19 cellular contexts compared by ENCODE assay signal in the genomic region with DNA sequence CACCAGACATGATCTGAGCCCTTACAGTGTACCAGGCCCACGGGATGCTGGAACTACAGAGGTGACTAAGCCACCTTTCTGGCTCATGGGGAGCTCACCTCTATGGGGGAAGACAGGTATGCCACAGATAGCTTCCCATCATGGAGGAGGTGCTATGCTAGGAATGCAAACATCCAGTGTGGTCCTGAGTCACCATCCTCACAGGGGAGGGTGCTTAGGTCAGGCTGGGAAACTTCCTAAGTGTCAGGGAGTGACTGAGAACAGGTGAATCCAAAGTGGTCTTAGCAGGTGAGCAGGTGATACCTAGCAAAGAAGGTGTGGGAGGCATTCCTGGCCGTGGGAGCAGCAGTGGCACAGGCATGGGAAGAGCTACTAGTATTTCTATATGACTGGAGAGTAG. TPM values are rescaled to one million over a fixed set of nuclear protein-coding genes. Genes with fewer than 3 reads are reported as not detected.
DNase-seq lines count a peak whose midpoint lies in the region; ATAC-seq, FAIRE-seq and TF ChIP-seq lines count a peak whose summit lies in the region.
"Had no signal": no experiment of that assay in that cellular context is flagged by ENCODE, and none has a peak within 500 bp of the region (broad histone marks: within the 10 kb centered on the region; RNA-seq: fewer than 3 reads in every experiment).

No MANE protein-coding gene starts in this region.

- no peak overlapping the region for H4K5ac ChIP-seq in IMR-90 (ENCODE audit: low read depth, low read length)
- H4K5ac ChIP-seq in H1 (ENCODE audit: insufficient read length, low read depth, low read length) = no peak overlapping the region

- no TSS peak for BruUV-seq in IMR-90 (replicated peaks; lab: Mats Ljungman, UMichigan)

- H3K4me2 ChIP-seq in IMR-90 (ENCODE audit: low read depth, low read length) = no peak overlapping the region
- no peak overlapping the region for H3K4me2 ChIP-seq in H1 (ENCODE audit: insufficient read depth in 1 of 2, low read depth in 2 of 2, low read length in 2 of 2)

- no peak overlapping the region for H2AK5ac ChIP-seq in IMR-90 (ENCODE audit: low read depth, low read length)
- H2AK5ac ChIP-seq in H1 (ENCODE audit: low read depth, low read length) = no peak overlapping the region

- H2BK20ac ChIP-seq in IMR-90 (ENCODE audit: low read depth, low read length) (no peak overlapping the region), H1 (ENCODE audit: low read length) (no peak overlapping the region)

- H2BK15ac ChIP-seq in IMR-90 (ENCODE audit: low read depth, low read length) (no peak overlapping the region), H1 (ENCODE audit: low read length) (no peak overlapping the region)

- peaks cover 18% of the 10 kb centered on the region for H3K36me3 ChIP-seq in IMR-90 (ENCODE audit: control insufficient read depth, insufficient read depth, low read length)
- H3K36me3 ChIP-seq in H1 (ENCODE audit: control insufficient read depth in 2 of 4, insufficient read depth in 4 of 4, low read length in 3 of 4) = no peaks in the 10 kb centered on the region
- H3K36me3 ChIP-seq: gastrocnemius medialis, ovary, tibial nerve had no signal

- H3K79me2 ChIP-seq in H1 (ENCODE audit: control insufficient read depth in 1 of 2, insufficient read depth in 2 of 2, low read length in 2 of 2) = no peaks in the 10 kb centered on the region

- H3K4me1 ChIP-seq in IMR-90 (ENCODE audit: control insufficient read depth, insufficient read depth, low read length) = peaks cover 15% of the 10 kb centered on the region
- peaks cover 0 to 3% (median under 1%) of the 10 kb centered on the region in 4 experiments; a peak in 1 of 7 replicates for H3K4me1 ChIP-seq in H1 (replicated peaks in 1 of 4; ENCODE audit: control insufficient read depth in 3 of 4, insufficient read depth in 4 of 4, low read length in 3 of 4)

- H3K27me3 ChIP-seq in IMR-90 (ENCODE audit: control insufficient read depth, insufficient read depth, low read length) (no peaks in the 10 kb centered on the region), H1 (replicated peaks in 1 of 4; ENCODE audit: control insufficient read depth in 3 of 4, extremely low read depth in 1 of 4, insufficient read depth in 3 of 4, low read length in 3 of 4) (no peaks in the 10 kb centered on the region)
- H3K27me3 ChIP-seq: BLaER1 treated with 17β-estradiol and CSF1 and Interleukin-3, amounts not matched to agents 10 nM and 100 nM; gastrocnemius medialis; ovary; tibial nerve had no signal

- no peak overlapping the region for H2BK5ac ChIP-seq in IMR-90 (ENCODE audit: low read depth, low read length, poor library complexity, severe bottlenecking)
- no peak overlapping the region for H2BK5ac ChIP-seq in H1 (ENCODE audit: low read depth, low read length)

- ATAC-seq in IMR-90 (ENCODE audit: low read depth) (no peak), HG03175 (IDR thresholded peaks at IDR 0.05; ENCODE audit: unreplicated experiment) (no peak), HG02642 (IDR thresholded peaks at IDR 0.05; ENCODE audit: poor library complexity, unreplicated experiment) (no peak)
- ATAC-seq: activated CD8-positive, alpha-beta T cell treated with anti-CD3 and anti-CD28 coated beads, Interleukin-2, amount 10 ng/mL, durations not matched to agents 7 days and 5 days; gastrocnemius medialis had no signal

- CTCF ChIA-PET in IMR-90 (lab: Yijun Ruan, JAX) = interaction anchor here (1.5 kb wide), 1 partner anchor 19 kb away, joined by 4 read pairs; no protein-coding TSS in a partner anchor
- CTCF ChIA-PET in H1 (lab: Charles Lee; ENCODE audit: partially characterized antibody) = interaction anchor here (0.7 to 13.3 kb wide), 19 partner anchors 8 to 483 kb away, joined by 3 to 167 read pairs (median 5); a partner anchor contains a TSS

- 80% methylated on average over 1 of the region's 2 CpGs; no CpG with 5 or more reads in 1 of the 2 experiments for WGBS in IMR-90 (ENCODE audit: extremely low coverage in 2 of 2, insufficient read length in 1 of 2), 2 experiments
- WGBS in H1 (ENCODE audit: extremely low coverage in 1 of 2, insufficient coverage in 1 of 2, insufficient read length in 1 of 2, insufficient replicate concordance in 2 of 2, low coverage in 1 of 2, low lambda C conversion rate in 2 of 2, missing lambda C conversion rate in 1 of 2), 2 experiments = 79% methylated on average over 2 of the region's 2 CpGs; no CpG with 5 or more reads in 1 of the 2 experiments

- H3K9ac ChIP-seq in IMR-90 (ENCODE audit: low read depth, low read length) (no peak overlapping the region), H1 (replicated peaks in 1 of 4; ENCODE audit: extremely low read depth in 1 of 4, low read depth in 3 of 4, low read length in 3 of 4) (no peak overlapping the region)
- H3K9ac ChIP-seq: BLaER1 treated with 17β-estradiol and CSF1 and Interleukin-3, amounts not matched to agents 10 nM and 100 nM had no signal

- POLR2A ChIA-PET in IMR-90 (lab: Charles Lee; ENCODE audit: unreplicated experiment) = no interaction called here
- POLR2A ChIA-PET in H1 (lab: Charles Lee; ENCODE audit: partially characterized antibody) = interaction anchor here (1.0 to 2.1 kb wide), 4 partner anchors 8 to 104 kb away, joined by 3 to 17 read pairs (median 4); a partner anchor contains a TSS

- no peak for FAIRE-seq in H1 (lab: Jason Lieb, UNC)
- FAIRE-seq: colon, endothelial cell of umbilical vein, GM18507 had no signal

- no peaks in the 10 kb centered on the region for H3K9me3 ChIP-seq in IMR-90 (ENCODE audit: control insufficient read depth, insufficient read depth, low read length)
- H3K9me3 ChIP-seq in H1 (ENCODE audit: insufficient read depth in 2 of 2, low read depth in 1 of 2, low read length in 1 of 2) = no peaks in the 10 kb centered on the region
- H3K9me3 ChIP-seq: BLaER1 treated with 17β-estradiol and CSF1 and Interleukin-3, amounts not matched to agents 10 nM and 100 nM; gastrocnemius medialis; ovary; tibial nerve had no signal

- no peak for TF ChIP-seq EP300 in H1 (IDR thresholded peaks at IDR 0.05; ENCODE audit: borderline replicate concordance in 1 of 2, low read depth in 2 of 2, low read length in 2 of 2)

- H3K23me2 ChIP-seq in H1 (ENCODE audit: low read depth, low read length) = no peaks in the 10 kb centered on the region

- H3K79me1 ChIP-seq in IMR-90 (ENCODE audit: low read depth in 1 of 2, low read length in 2 of 2) = peaks cover 0 to 5% of the 10 kb centered on the region in 2 experiments; a peak in 1 of 4 replicates
- H3K79me1 ChIP-seq in H1 (ENCODE audit: low read depth, low read length) = no peaks in the 10 kb centered on the region

- no peak overlapping the region for H3K56ac ChIP-seq in IMR-90 (ENCODE audit: extremely low read depth, insufficient read depth, low read length)
- H3K56ac ChIP-seq in H1 (replicated peaks; ENCODE audit: insufficient read length, low read depth, low read length) = no peak overlapping the region

- H3K27ac ChIP-seq in IMR-90 (ENCODE audit: insufficient read depth, low read length) (no peak overlapping the region), H1 (ENCODE audit: low read depth, low read length) (no peak overlapping the region), substantia nigra (ENCODE audit: low read depth, low read length, poor library complexity, severe bottlenecking) (no peak overlapping the region)
- H3K27ac ChIP-seq: BLaER1 treated with 17β-estradiol and CSF1 and Interleukin-3, amounts not matched to agents 10 nM and 100 nM; gastrocnemius medialis; ovary; tibial nerve had no signal

- no peak overlapping the region for H3K4ac ChIP-seq in IMR-90 (ENCODE audit: low read depth, low read length)
- no peak overlapping the region for H3K4ac ChIP-seq in H1 (replicated peaks; ENCODE audit: insufficient read length, low read depth, low read length)

- H4K8ac ChIP-seq in IMR-90 (ENCODE audit: low read depth in 2 of 2, low read length in 2 of 2) (no peak overlapping the region), H1 (ENCODE audit: extremely low read depth, insufficient read depth, low read length) (no peak overlapping the region)

- no peak for TF ChIP-seq POLR2A in IMR-90 (IDR thresholded peaks at IDR 0.05; ENCODE audit: low read depth, low read length)
- TF ChIP-seq POLR2A in H1 (IDR thresholded peaks at IDR 0.05; ENCODE audit: control extremely low read depth in 1 of 2, low read depth in 2 of 2, low read length in 2 of 2) = no peak

- peaks cover 26% of the 10 kb centered on the region for H3K9me1 ChIP-seq in IMR-90 (ENCODE audit: insufficient read depth, low read length)

- H2AFZ ChIP-seq in IMR-90 (replicated peaks; ENCODE audit: low read length, poor library complexity) (no peak overlapping the region), H1 (ENCODE audit: low read length) (no peak overlapping the region)

- H3K14ac ChIP-seq in IMR-90 (replicated peaks; ENCODE audit: low read depth, low read length) (no peak overlapping the region), H1 (ENCODE audit: insufficient read length) (no peak overlapping the region)

- peak overlapping the region; percentile 53 for H2AK9ac ChIP-seq in IMR-90 (replicated peaks; ENCODE audit: low read depth, low read length, poor library complexity)

- H2BK120ac ChIP-seq in IMR-90 (ENCODE audit: low read depth, low read length) (no peak overlapping the region), H1 (replicated peaks; ENCODE audit: low read depth, low read length) (no peak overlapping the region)

- H4K91ac ChIP-seq in IMR-90 (ENCODE audit: insufficient read depth, low read depth, low read length) = no peak overlapping the region
- H4K91ac ChIP-seq in H1 (replicated peaks; ENCODE audit: insufficient read length, low read length) = no peak overlapping the region

- TF ChIP-seq CTCF in IMR-90 (conservative IDR thresholded peaks at IDR 0.05; ENCODE audit: low read depth, low read length) (no peak), H1 (IDR thresholded peaks at IDR 0.05; ENCODE audit: control extremely low read depth in 1 of 3, insufficient read depth in 1 of 3, low read depth in 1 of 3, low read length in 3 of 3) (no peak)

- H3K18ac ChIP-seq in IMR-90 (ENCODE audit: low read depth, low read length) = no peak overlapping the region
- no peak overlapping the region for H3K18ac ChIP-seq in H1 (ENCODE audit: extremely low read depth, low read length)

- H3K4me3 ChIP-seq in IMR-90 (ENCODE audit: insufficient read depth, low read depth, low read length) = no peak overlapping the region
- H3K4me3 ChIP-seq in H1 (ENCODE audit: extremely low read depth in 1 of 4, insufficient read depth in 2 of 4, low read depth in 3 of 4, low read length in 4 of 4) = no peak overlapping the region
- H3K4me3 ChIP-seq: BLaER1 treated with 17β-estradiol and CSF1 and Interleukin-3, amounts not matched to agents 10 nM and 100 nM; gastrocnemius medialis; ovary; tibial nerve had no signal

- H2BK12ac ChIP-seq in H1 (ENCODE audit: low read depth, low read length) = no peak overlapping the region

- in situ Hi-C loops in IMR-90 (cut with MboI; ENCODE audit: low sequenced_read_pairs) = no loop called here

- no peaks in the 10 kb centered on the region for H4K20me1 ChIP-seq in IMR-90 (ENCODE audit: insufficient read depth, low read length)
- H4K20me1 ChIP-seq in H1 (replicated peaks in 1 of 2; ENCODE audit: control insufficient read depth in 1 of 2, insufficient read depth in 2 of 2, low read length in 2 of 2) = peaks cover 2% of the 10 kb centered on the region in 2 experiments

- intact Hi-C loops in IMR-90 (cut with micrococcal nuclease) = no loop called here
- intact Hi-C loops in posterior vena cava (cut with DNase I) = loop anchor here in 1 of 2 donors (10.0 kb wide), 1 partner anchor 46 kb away; no protein-coding TSS in a partner anchor

- TF ChIP-seq RAD21 in IMR-90 (IDR thresholded peaks at IDR 0.05; ENCODE audit: low read length) (no peak), H1 (IDR thresholded peaks at IDR 0.05 in 1 of 2, conservative IDR thresholded peaks at IDR 0.05 in 1 of 2; ENCODE audit: low read depth in 2 of 2, low read length in 2 of 2) (no peak)

- DNase-seq in ELF-1 (ENCODE audit: low read depth, low spot score) (peak; percentile 23), IMR-90 (no peak), H1 (ENCODE audit: low read depth in 1 of 2, low spot score in 2 of 2) (peak in 1 of 2 experiments; percentile 51), posterior vena cava (ENCODE audit: low spot score) (peak; percentile 9), substantia nigra (lab: John Stamatoyannopoulos, UW) (no peak)
- DNase-seq: activated CD8-positive, alpha-beta T cell treated with anti-CD3 and anti-CD28 coated beads, Interleukin-2, amount 10 ng/mL, durations not matched to agents 7 days and 5 days; anterior cingulate cortex; gastrocnemius medialis; NCI-H187; ovary; stimulated activated CD4-positive, alpha-beta T cell treated with anti-CD3 and anti-CD28 coated beads, Interleukin-4, amount 100 ng/mL, for 4 hours; stimulated activated CD8-positive, alpha-beta memory T cell treated with anti-CD3 and anti-CD28 coated beads, Interleukin-4, amount 100 ng/mL, for 48 hours had no signal

- dilution Hi-C loops in IMR-90 (cut with HindIII; ENCODE audit: low sequenced_read_pairs, unreplicated experiment) = no loop called here

- H3K23ac ChIP-seq in IMR-90 (ENCODE audit: low read depth, low read length) = no peak overlapping the region
- no peak overlapping the region for H3K23ac ChIP-seq in H1 (ENCODE audit: insufficient read length)

RNA-seq across cellular contexts. Expression of a gene that starts 8.6 kb away (rescaled TPM):
- total RNA-seq in IMR-90 (2012; rRNA removed) (0.18 and 0.56 TPM in 2 replicates), posterior vena cava (10 to 100 TPM; 11.0 to 13.3 TPM)
- polyA plus RNA-seq in IMR-90 (2012; rRNA removed) (1.1 TPM in 2 replicates), H1 (2011; rRNA removed) (0.82 and 1.2 TPM in 2 replicates)
- polyA plus RNA-seq in IMR-90 (2012; cell fraction: cytosol; rRNA removed) = 0.39 and 1.2 TPM in 2 replicates
- polyA plus RNA-seq in IMR-90 (2012; cell fraction: nucleus; rRNA removed; ENCODE audit: low replicate concordance) = 2.3 and 3.2 TPM in 2 replicates
- 1.8 and 2.3 TPM in 2 replicates for total RNA-seq in H1 (2021; fragmentation: NEBNext Ultra II Directional; extraction: Animal tissue kit (Norgen Biotek cat#: 25700))
- polyA plus RNA-seq in H1 (2011; cell fraction: cytosol; rRNA removed) = 1.00 TPM
- polyA plus RNA-seq in H1 (2011; cell fraction: nucleus; rRNA removed) = 3.0 TPM
- polyA plus RNA-seq in H1 (2012, experiment 1 of 2) = 0.83 to 1.0 TPM (median 1.0 TPM) in 4 replicates
- 0.83 TPM for polyA plus RNA-seq in H1 (2012, experiment 2 of 2)
- polyA plus RNA-seq in H1 (2013, experiment 1 of 2) = 1.3 TPM
- 1.7 TPM for polyA plus RNA-seq in H1 (2013, experiment 2 of 2)
- polyA minus RNA-seq in H1 (2011; rRNA and poly(A)+ RNA removed) = 0.95 and 2.3 TPM in 2 replicates
- 2.6 TPM for polyA minus RNA-seq in H1 (2011; cell fraction: cytosol; rRNA and poly(A)+ RNA removed)
- polyA minus RNA-seq in H1 (2011; cell fraction: nucleus; rRNA and poly(A)+ RNA removed) = 2.4 TPM

RNA-seq across cellular contexts. Expression of a gene that starts 28.4 kb away (rescaled TPM):
- total RNA-seq in IMR-90 (2012; rRNA removed) (21.4 and 24.0 TPM in 2 replicates), posterior vena cava (1 to 10 TPM; 4.8 to 6.5 TPM)
- polyA plus RNA-seq in IMR-90 (2012; rRNA removed) (20.3 and 21.0 TPM in 2 replicates), H1 (2011; rRNA removed) (9.1 and 12.0 TPM in 2 replicates)
- polyA plus RNA-seq in IMR-90 (2012; cell fraction: cytosol; rRNA removed) = 14.8 and 17.1 TPM in 2 replicates
- 47.3 and 62.4 TPM in 2 replicates for polyA plus RNA-seq in IMR-90 (2012; cell fraction: nucleus; rRNA removed; ENCODE audit: low replicate concordance)
- total RNA-seq in H1 (2021; fragmentation: NEBNext Ultra II Directional; extraction: Animal tissue kit (Norgen Biotek cat#: 25700)) = 8.6 and 9.8 TPM in 2 replicates
- 9.0 TPM for polyA plus RNA-seq in H1 (2011; cell fraction: cytosol; rRNA removed)
- polyA plus RNA-seq in H1 (2011; cell fraction: nucleus; rRNA removed) = 24.8 TPM
- 7.5 to 13.1 TPM (median 12.1 TPM) in 4 replicates for polyA plus RNA-seq in H1 (2012, experiment 1 of 2)
- 7.7 TPM for polyA plus RNA-seq in H1 (2012, experiment 2 of 2)
- 4.2 TPM for polyA plus RNA-seq in H1 (2013, experiment 1 of 2)
- 3.9 TPM for polyA plus RNA-seq in H1 (2013, experiment 2 of 2)
- 13.0 and 19.8 TPM in 2 replicates for polyA minus RNA-seq in H1 (2011; rRNA and poly(A)+ RNA removed)
- polyA minus RNA-seq in H1 (2011; cell fraction: cytosol; rRNA and poly(A)+ RNA removed) = 5.9 TPM
- 15.1 TPM for polyA minus RNA-seq in H1 (2011; cell fraction: nucleus; rRNA and poly(A)+ RNA removed)

Comparison
In these comparisons a context has a peak if more than half of its experiments do, and no peak if none do; other contexts are left out.
1. DNase-seq: peak in ELF-1 (single experiment) and posterior vena cava (single experiment); none in IMR-90 (single experiment) and substantia nigra (0 of 49).